ENCODE assay signal across 30 cellular contexts in the genomic region with DNA sequence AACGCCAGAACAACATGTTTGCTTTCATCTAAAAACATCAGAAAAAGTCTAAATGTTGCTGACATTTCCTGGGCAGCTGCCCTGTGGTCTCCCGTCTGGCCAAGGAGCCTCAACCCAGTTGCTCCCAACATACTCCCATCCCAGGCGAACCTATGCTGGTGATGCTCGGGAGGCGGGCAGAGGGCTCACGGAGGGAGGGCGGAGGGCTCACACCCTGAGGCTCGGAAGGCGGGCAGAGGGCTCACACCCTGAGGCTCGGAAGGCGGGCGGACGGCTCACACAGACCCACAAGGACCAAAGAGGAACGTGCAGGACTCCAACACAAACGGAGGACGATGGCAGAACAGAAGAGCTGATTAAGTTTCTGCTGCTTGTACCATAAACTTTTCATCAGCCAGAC.
DNase-seq lines count a peak whose midpoint lies in the region; ATAC-seq, FAIRE-seq and TF ChIP-seq lines count a peak whose summit lies in the region.
"Had no signal": no experiment of that assay in that cellular context is flagged by ENCODE, and none has a peak within 500 bp of the region (broad histone marks: within the 10 kb centered on the region; RNA-seq: fewer than 3 reads in every experiment).

No MANE protein-coding gene starts in this region.

- POLR2A ChIA-PET in K562 (lab: Yijun Ruan, JAX): no interaction called here

- peak; percentile 24 for DNase-seq in left ventricle myocardium superior
- no peak for DNase-seq in Right ventricle myocardium inferior (ENCODE audit: missing footprints)
- no peak for DNase-seq in K562 (ENCODE audit: extremely low read depth in 1 of 4, low spot score in 3 of 4)
- DNase-seq in nephron progenitor cell: no peak
- DNase-seq in ureter (ENCODE audit: low spot score): no peak
- DNase-seq in sigmoid colon: no peak
- DNase-seq in thyroid gland: no peak
- DNase-seq: activated CD4-positive, alpha-beta T cell treated with anti-CD3 and anti-CD28 coated beads for 48 hours; activated CD8-positive, alpha-beta memory T cell treated with anti-CD3 and anti-CD28 coated beads, Interleukin-2, amount 50 U/mL, for 48 hours; activated gamma-delta T cell; amniotic stem cell; caudate nucleus; CD8-positive, alpha-beta T cell; DMS53; erythroblast; foreskin keratinocyte; GF-D8; hypothalamus; NCI-H187; NCI-H345; NCI-H82; SIG-M5; stimulated activated CD4-positive, alpha-beta T cell treated with anti-CD3 and anti-CD28 coated beads, Interleukin-4, amount 100 ng/mL, for 1 hour; T-cell had no signal

- H3K36me3 ChIP-seq in K562 (ENCODE audit: control insufficient read depth, insufficient read depth, low read length): peaks cover 61% of the 10 kb centered on the region; the same call in 2 of the 3 replicates
- no peaks in the 10 kb centered on the region for H3K36me3 ChIP-seq in sigmoid colon
- no peaks in the 10 kb centered on the region for H3K36me3 ChIP-seq in thyroid gland

- TF ChIP-seq POLR2A in K562 (conservative IDR thresholded peaks at IDR 0.05): no peak
- no peak for TF ChIP-seq POLR2A in sigmoid colon (IDR thresholded peaks at IDR 0.05)
- TF ChIP-seq POLR2A in thyroid gland (IDR thresholded peaks at IDR 0.05): no peak

- WGBS in K562 (ENCODE audit: insufficient coverage, low coverage, missing lambda C conversion rate): 95% methylated on average over 11 of the region's 16 CpGs
- 78 to 86% methylated on average over 16 of the region's 16 CpGs for WGBS in sigmoid colon, 2 donors
- 89 to 94% methylated on average over 16 of the region's 16 CpGs for WGBS in thyroid gland, 2 donors

- H3K27ac ChIP-seq in K562 (ENCODE audit: extremely low read depth, low read depth, low read length): no peak overlapping the region
- H3K27ac ChIP-seq in sigmoid colon: peak overlapping the region in 1 of 4 donors; percentile 56
- H3K27ac ChIP-seq in thyroid gland: no peak overlapping the region
- H3K27ac ChIP-seq: foreskin keratinocyte had no signal

- H2AFZ ChIP-seq in K562 (ENCODE audit: low read depth, low read length): no peak overlapping the region
- H2AFZ ChIP-seq: GM23338 had no signal

- TF ChIP-seq EP300 in K562 (IDR thresholded peaks at IDR 0.05; ENCODE audit: low read length): no peak
- TF ChIP-seq EP300 in sigmoid colon (IDR thresholded peaks at IDR 0.05): no peak

- H3K27me3 ChIP-seq in K562 (ENCODE audit: control insufficient read depth in 2 of 2, insufficient read depth in 2 of 2, low read length in 2 of 2) (no peaks in the 10 kb centered on the region), sigmoid colon (no peaks in the 10 kb centered on the region), thyroid gland (no peaks in the 10 kb centered on the region)
- H3K27me3 ChIP-seq: foreskin keratinocyte had no signal

- intact Hi-C loops in left ventricle myocardium superior (cut with micrococcal nuclease): no loop called here
- intact Hi-C loops in Right ventricle myocardium inferior (cut with DNase I): no loop called here
- intact Hi-C loops in K562 (cut with micrococcal nuclease): no loop called here
- intact Hi-C loops in sigmoid colon (cut with DNase I): loop anchor here (5.0 kb wide), 1 partner anchor 42 kb away; no protein-coding TSS in a partner anchor
- intact Hi-C loops in thyroid gland (cut with DNase I): no loop called here

- peaks cover 93% of the 10 kb centered on the region for H4K20me1 ChIP-seq in K562 (replicated peaks; ENCODE audit: control insufficient read depth, insufficient read depth, low read length)

- H3K27ac Mint-ChIP-seq in nephron progenitor cell: peak overlapping the region; percentile 29
- H3K27ac Mint-ChIP-seq: CD8-positive, alpha-beta T cell; GM23338; memory B cell; natural killer cell treated with Interleukin-12 subunit alpha and Interleukin-12 subunit beta and Interleukin-15 and Interleukin-18, amount 100 ng/mL, for 72 hours had no signal

- H3K9me3 ChIP-seq in K562 (replicated peaks; ENCODE audit: control insufficient read depth, insufficient read depth, low read depth, low read length): no peaks in the 10 kb centered on the region
- no peaks in the 10 kb centered on the region for H3K9me3 ChIP-seq in sigmoid colon
- H3K9me3 ChIP-seq in thyroid gland: no peaks in the 10 kb centered on the region

- H3K4me1 ChIP-seq in K562 (replicated peaks in 1 of 2; ENCODE audit: control insufficient read depth in 2 of 2, insufficient read depth in 2 of 2, low read length in 2 of 2) (peaks cover 43 to 54% of the 10 kb centered on the region in 2 experiments), sigmoid colon (peaks cover 0 to 67% (median 62%) of the 10 kb centered on the region in 4 donors), thyroid gland (peaks cover 31 to 45% of the 10 kb centered on the region in 2 donors)

- CTCF ChIA-PET in K562 (lab: Yijun Ruan, JAX; ENCODE audit: low intra/inter-chr PET ratio): no interaction called here

- H3K4me2 ChIP-seq in K562 (ENCODE audit: insufficient read depth, low read length): no peak overlapping the region
- H3K4me2 ChIP-seq: GM23338 had no signal

- no peak for FAIRE-seq in K562 (lab: Jason Lieb, UNC)
- FAIRE-seq: keratinocyte, urothelium cell line had no signal

- peaks cover 15% of the 10 kb centered on the region for H3K36me3 Mint-ChIP-seq in nephron progenitor cell (ENCODE audit: low read depth)
- H3K36me3 Mint-ChIP-seq: natural killer cell treated with Interleukin-12 subunit alpha and Interleukin-12 subunit beta and Interleukin-15 and Interleukin-18, amount 100 ng/mL, for 72 hours had no signal

- H3K9ac ChIP-seq in K562 (ENCODE audit: insufficient read depth in 1 of 2, low read depth in 2 of 2, low read length in 2 of 2): no peak overlapping the region

- no peak for ATAC-seq in left ventricle myocardium superior
- no peak for ATAC-seq in Right ventricle myocardium inferior
- no peak for ATAC-seq in K562
- no peak for ATAC-seq in GM18519 (IDR thresholded peaks at IDR 0.05; ENCODE audit: low FRiP score, unreplicated experiment)
- ATAC-seq: CD8-positive, alpha-beta T cell; foreskin keratinocyte; GM23338; natural killer cell treated with Interleukin-12 subunit alpha and Interleukin-12 subunit beta and Interleukin-15 and Interleukin-18, amount 100 ng/mL, for 72 hours; T-cell had no signal

- no peaks in the 10 kb centered on the region for H3K9me3 Mint-ChIP-seq in nephron progenitor cell
- H3K9me3 Mint-ChIP-seq: CD8-positive, alpha-beta T cell; GM23338; memory B cell; natural killer cell treated with Interleukin-12 subunit alpha and Interleukin-12 subunit beta and Interleukin-15 and Interleukin-18, amount 100 ng/mL, for 72 hours; T-cell had no signal

- in situ Hi-C loops in K562 (cut with MboI): no loop called here

- H3K4me3 Mint-ChIP-seq in nephron progenitor cell: no peak overlapping the region
- H3K4me3 Mint-ChIP-seq: CD8-positive, alpha-beta T cell; GM23338; memory B cell; natural killer cell treated with Interleukin-12 subunit alpha and Interleukin-12 subunit beta and Interleukin-15 and Interleukin-18, amount 100 ng/mL, for 72 hours had no signal

- TF ChIP-seq CTCF in K562 (IDR thresholded peaks at IDR 0.05 in 2 of 3, conservative IDR thresholded peaks at IDR 0.05 in 1 of 3; ENCODE audit: insufficient read depth in 2 of 3, low read depth in 1 of 3, low read length in 3 of 3) (no peak), nephron progenitor cell (IDR thresholded peaks at IDR 0.05) (no peak), sigmoid colon (IDR thresholded peaks at IDR 0.05) (no peak), thyroid gland (IDR thresholded peaks at IDR 0.05) (no peak)

- H3K79me2 ChIP-seq in K562 (ENCODE audit: control insufficient read depth, insufficient read depth, low read length): peaks cover 96% of the 10 kb centered on the region

- no TSS peak for BruUV-seq in K562 (replicated peaks; lab: Mats Ljungman, UMichigan)

- TF ChIP-seq RAD21 in K562 (CRISPR knock-in tag; conservative IDR thresholded peaks at IDR 0.05 in 1 of 2, IDR thresholded peaks at IDR 0.05 in 1 of 2): no peak

- peaks cover 88% of the 10 kb centered on the region for H3K4me1 Mint-ChIP-seq in nephron progenitor cell

- no peaks in the 10 kb centered on the region for H3K27me3 Mint-ChIP-seq in nephron progenitor cell (ENCODE audit: low read depth, poor library complexity)
- H3K27me3 Mint-ChIP-seq: memory B cell; natural killer cell treated with Interleukin-12 subunit alpha and Interleukin-12 subunit beta and Interleukin-15 and Interleukin-18, amount 100 ng/mL, for 72 hours; T-cell had no signal

- peaks cover 35% of the 10 kb centered on the region for H3K9me1 ChIP-seq in K562 (ENCODE audit: control insufficient read depth, insufficient read depth, low read length)

- H3K4me3 ChIP-seq in K562 (no peak overlapping the region), sigmoid colon (no peak overlapping the region), thyroid gland (replicated peaks in 1 of 3) (no peak overlapping the region)
- H3K4me3 ChIP-seq: GM23338 had no signal

TF ChIP-seq in K562, 482 proteins besides CTCF, POLR2A, EP300 and RAD21 (continues in another document):
- TF ChIP-seq, protein P1, sequence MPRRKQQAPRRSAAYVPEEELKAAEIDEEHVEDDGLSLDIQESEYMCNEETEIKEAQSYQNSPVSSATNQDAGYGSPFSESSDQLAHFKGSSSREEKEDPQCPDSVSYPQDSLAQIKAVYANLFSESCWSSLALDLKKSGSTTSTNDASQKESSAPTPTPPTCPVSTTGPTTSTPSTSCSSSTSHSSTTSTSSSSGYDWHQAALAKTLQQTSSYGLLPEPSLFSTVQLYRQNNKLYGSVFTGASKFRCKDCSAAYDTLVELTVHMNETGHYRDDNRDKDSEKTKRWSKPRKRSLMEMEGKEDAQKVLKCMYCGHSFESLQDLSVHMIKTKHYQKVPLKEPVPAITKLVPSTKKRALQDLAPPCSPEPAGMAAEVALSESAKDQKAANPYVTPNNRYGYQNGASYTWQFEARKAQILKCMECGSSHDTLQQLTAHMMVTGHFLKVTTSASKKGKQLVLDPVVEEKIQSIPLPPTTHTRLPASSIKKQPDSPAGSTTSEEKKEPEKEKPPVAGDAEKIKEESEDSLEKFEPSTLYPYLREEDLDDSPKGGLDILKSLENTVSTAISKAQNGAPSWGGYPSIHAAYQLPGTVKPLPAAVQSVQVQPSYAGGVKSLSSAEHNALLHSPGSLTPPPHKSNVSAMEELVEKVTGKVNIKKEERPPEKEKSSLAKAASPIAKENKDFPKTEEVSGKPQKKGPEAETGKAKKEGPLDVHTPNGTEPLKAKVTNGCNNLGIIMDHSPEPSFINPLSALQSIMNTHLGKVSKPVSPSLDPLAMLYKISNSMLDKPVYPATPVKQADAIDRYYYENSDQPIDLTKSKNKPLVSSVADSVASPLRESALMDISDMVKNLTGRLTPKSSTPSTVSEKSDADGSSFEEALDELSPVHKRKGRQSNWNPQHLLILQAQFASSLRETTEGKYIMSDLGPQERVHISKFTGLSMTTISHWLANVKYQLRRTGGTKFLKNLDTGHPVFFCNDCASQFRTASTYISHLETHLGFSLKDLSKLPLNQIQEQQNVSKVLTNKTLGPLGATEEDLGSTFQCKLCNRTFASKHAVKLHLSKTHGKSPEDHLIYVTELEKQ (CRISPR knock-in tag; IDR thresholded peaks at IDR 0.05): no peak
- 0 out of 2 replicates have a peak, but pooled peaks have one; percentile 40 for TF ChIP-seq ZNF282 (CRISPR knock-in tag; IDR thresholded peaks at IDR 0.05)
